1 cellular context compared by ENCODE assay signal in the genomic region with DNA sequence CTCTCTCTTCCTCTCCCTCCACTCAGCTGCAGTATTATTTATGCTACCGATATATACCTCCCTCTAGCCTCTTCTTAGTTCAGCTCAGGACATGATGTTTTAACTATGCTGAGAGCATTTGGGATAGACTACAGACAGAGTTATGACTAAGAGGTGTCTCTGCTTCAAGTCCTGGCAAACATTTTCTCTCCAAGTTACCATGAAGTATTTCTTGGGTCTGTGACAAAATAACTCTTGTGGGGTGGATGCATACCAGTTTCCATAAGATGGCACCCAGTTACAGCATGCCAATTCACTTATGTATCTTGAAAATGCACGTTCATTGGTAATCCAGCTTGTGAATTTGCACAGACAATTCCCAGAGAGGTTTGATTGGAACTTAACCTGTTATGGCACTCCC.
TF ChIP-seq lines count a peak whose summit lies in the region.

No MANE protein-coding gene starts in this region.

TF ChIP-seq in SK-N-SH, 30 proteins besides CTCF, POLR2A, EP300 and RAD21 (continued from another document):
- no peak for TF ChIP-seq USF2 (IDR thresholded peaks at IDR 0.05; ENCODE audit: borderline replicate concordance, low read depth, low read length)
- no peak for TF ChIP-seq EZH2phosphoT487 (IDR thresholded peaks at IDR 0.05; ENCODE audit: borderline replicate concordance, low read depth)
- TF ChIP-seq REST (IDR thresholded peaks at IDR 0.05; ENCODE audit: low read depth, low read length) = no peak
- TF ChIP-seq FOSL2 (IDR thresholded peaks at IDR 0.05; ENCODE audit: borderline replicate concordance, low read depth) = peak; percentile 26; the same call in 1 of the 2 replicates
- TF ChIP-seq SIN3A (IDR thresholded peaks at IDR 0.05; ENCODE audit: borderline replicate concordance, low read depth, low read length) = no peak
- no peak for TF ChIP-seq MXI1 (IDR thresholded peaks at IDR 0.05; ENCODE audit: low read depth, low read length)
- 0 out of 2 replicates have a peak, but pooled peaks have one; percentile 28 for TF ChIP-seq PBX3 (IDR thresholded peaks at IDR 0.05)
- peak; percentile 62 for TF ChIP-seq TCF12 (IDR thresholded peaks at IDR 0.05)
- no peak for TF ChIP-seq ELF1 (IDR thresholded peaks at IDR 0.05)
- no peak for TF ChIP-seq FOXJ3 (CRISPR knock-in tag; IDR thresholded peaks at IDR 0.05)
- TF ChIP-seq TAF1 (IDR thresholded peaks at IDR 0.05; ENCODE audit: borderline replicate concordance, low read depth, low read length) = no peak
- TF ChIP-seq CHD2 (IDR thresholded peaks at IDR 0.05; ENCODE audit: low read length, partially characterized antibody) = no peak
- no peak for TF ChIP-seq NRF1 (IDR thresholded peaks at IDR 0.05; ENCODE audit: low read depth, low read length)
- no peak for TF ChIP-seq RCOR1 (IDR thresholded peaks at IDR 0.05; ENCODE audit: low read length)
- no peak for TF ChIP-seq GABPA (IDR thresholded peaks at IDR 0.05; ENCODE audit: low read depth)
- TF ChIP-seq, protein P1, sequence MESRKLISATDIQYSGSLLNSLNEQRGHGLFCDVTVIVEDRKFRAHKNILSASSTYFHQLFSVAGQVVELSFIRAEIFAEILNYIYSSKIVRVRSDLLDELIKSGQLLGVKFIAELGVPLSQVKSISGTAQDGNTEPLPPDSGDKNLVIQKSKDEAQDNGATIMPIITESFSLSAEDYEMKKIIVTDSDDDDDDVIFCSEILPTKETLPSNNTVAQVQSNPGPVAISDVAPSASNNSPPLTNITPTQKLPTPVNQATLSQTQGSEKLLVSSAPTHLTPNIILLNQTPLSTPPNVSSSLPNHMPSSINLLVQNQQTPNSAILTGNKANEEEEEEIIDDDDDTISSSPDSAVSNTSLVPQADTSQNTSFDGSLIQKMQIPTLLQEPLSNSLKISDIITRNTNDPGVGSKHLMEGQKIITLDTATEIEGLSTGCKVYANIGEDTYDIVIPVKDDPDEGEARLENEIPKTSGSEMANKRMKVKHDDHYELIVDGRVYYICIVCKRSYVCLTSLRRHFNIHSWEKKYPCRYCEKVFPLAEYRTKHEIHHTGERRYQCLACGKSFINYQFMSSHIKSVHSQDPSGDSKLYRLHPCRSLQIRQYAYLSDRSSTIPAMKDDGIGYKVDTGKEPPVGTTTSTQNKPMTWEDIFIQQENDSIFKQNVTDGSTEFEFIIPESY (IDR thresholded peaks at IDR 0.05; ENCODE audit: borderline replicate concordance, low read depth) = no peak
- TF ChIP-seq, protein P2, sequence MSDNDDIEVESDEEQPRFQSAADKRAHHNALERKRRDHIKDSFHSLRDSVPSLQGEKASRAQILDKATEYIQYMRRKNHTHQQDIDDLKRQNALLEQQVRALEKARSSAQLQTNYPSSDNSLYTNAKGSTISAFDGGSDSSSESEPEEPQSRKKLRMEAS (IDR thresholded peaks at IDR 0.05; ENCODE audit: low read depth) = no peak
- TF ChIP-seq NFIC (IDR thresholded peaks at IDR 0.05; ENCODE audit: borderline replicate concordance) = peak; percentile 61; the same call in 1 of the 2 replicates
